ENCODE assay signal across 8 cellular contexts in the genomic region with DNA sequence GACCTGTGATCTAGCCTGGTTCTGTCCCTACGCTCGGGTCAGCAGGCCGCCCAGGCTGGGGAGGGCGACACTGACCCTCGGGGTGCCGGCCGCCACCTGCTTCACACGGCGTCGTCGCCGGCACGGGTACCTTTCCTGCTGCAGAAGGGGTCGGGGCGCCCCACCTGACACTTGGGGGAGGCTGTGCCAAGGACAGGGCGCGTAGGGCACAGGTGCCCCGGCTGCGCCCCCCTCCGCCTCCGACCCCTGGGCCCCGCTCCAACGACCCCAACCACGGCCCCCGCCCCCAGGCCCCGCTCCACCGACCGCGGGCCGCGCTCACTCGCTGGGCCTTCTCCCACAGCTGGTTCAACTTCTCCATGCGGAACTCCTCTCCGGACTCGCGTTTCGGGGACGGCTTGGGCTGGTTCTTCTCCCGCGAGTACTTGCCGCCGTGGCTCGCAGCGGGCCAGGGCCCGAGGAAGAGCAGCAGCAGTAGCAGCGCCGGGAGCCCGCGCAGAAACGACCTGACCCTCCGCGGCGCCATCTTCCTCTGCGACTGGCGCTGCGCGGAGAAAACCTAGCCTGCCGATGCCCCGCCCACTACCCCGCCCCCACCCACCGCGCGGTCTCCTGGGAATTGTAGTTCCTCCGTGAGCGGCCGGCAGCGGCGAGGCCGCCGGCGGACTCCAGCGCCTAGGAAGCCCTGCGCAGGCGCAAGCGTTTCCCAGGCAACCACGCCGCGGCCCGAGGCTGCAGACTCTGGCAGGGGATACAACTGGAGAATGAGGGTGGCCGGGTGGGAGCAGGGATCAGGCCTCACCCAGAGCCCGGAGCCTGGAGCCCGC.
A peak's percentile ranks its signal among the peaks of the same experiment; 100 is the strongest.
DNase-seq lines count a peak whose midpoint lies in the region; ATAC-seq and TF ChIP-seq lines count a peak whose summit lies in the region.

A gene with protein sequence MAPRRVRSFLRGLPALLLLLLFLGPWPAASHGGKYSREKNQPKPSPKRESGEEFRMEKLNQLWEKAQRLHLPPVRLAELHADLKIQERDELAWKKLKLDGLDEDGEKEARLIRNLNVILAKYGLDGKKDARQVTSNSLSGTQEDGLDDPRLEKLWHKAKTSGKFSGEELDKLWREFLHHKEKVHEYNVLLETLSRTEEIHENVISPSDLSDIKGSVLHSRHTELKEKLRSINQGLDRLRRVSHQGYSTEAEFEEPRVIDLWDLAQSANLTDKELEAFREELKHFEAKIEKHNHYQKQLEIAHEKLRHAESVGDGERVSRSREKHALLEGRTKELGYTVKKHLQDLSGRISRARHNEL (minus strand): TSS at position 536 of the 827 bp plus-strand sequence. CDS start 10 bp downstream, at position 526.

- DNase-seq in AG09319 (ENCODE audit: extremely low read depth, low read depth) = peak; percentile 64
- DNase-seq in NCI-H510A treated with DMSO at 0.1 percent for 48 hours (lab: John Stamatoyannopoulos, UW) = peak; percentile 55
- DNase-seq in activated CD4-positive, alpha-beta T cell treated with anti-CD3 and anti-CD28 coated beads for 4 hours = peak; percentile 81 to 82
- peak; percentile 91 for DNase-seq in choroid plexus epithelial cell (ENCODE audit: low read depth)
- peak; percentile 76 to 86 for DNase-seq in stimulated activated CD4-positive, alpha-beta T cell treated with anti-CD3 and anti-CD28 coated beads, Interleukin-1b, Interleukin-23, amount 100 ng/mL, for 4 hours (ENCODE audit: low read depth in 2 of 2)

- TF ChIP-seq CTCF in AG09319 (IDR thresholded peaks at IDR 0.05; ENCODE audit: low read depth, low read length) = no peak
- TF ChIP-seq CTCF in choroid plexus epithelial cell (conservative IDR thresholded peaks at IDR 0.05; ENCODE audit: low read depth, low read length) = no peak

- H3K27me3 ChIP-seq in layer of hippocampus (ENCODE audit: control insufficient read depth, insufficient read depth, low read length) = no peaks in the 10 kb centered on the region

- H3K27ac ChIP-seq in layer of hippocampus (ENCODE audit: low read depth, low read length) = peak within 1 kb of the TSS; percentile 62

- peak within 1 kb of the TSS; percentile 96 for H3K4me3 ChIP-seq in choroid plexus epithelial cell (ENCODE audit: low read depth, low read length)

- ATAC-seq in GM19035 (IDR thresholded peaks at IDR 0.05; ENCODE audit: unreplicated experiment) (peak; percentile 85), HG03354 (IDR thresholded peaks at IDR 0.05; ENCODE audit: poor library complexity, severe bottlenecking, unreplicated experiment) (peak; percentile 82)

Comparison
In these comparisons a context has a peak if more than half of its experiments do, and no peak if none do; other contexts are left out.
1. Peak in every context shown above with its lines: DNase-seq, ATAC-seq, H3K4me3 ChIP-seq and H3K27ac ChIP-seq.